8 cellular contexts compared by ENCODE assay signal in genomic region chr19:33125929-33126388, GRCh38. TPM values are rescaled to one million over a fixed set of nuclear protein-coding genes. Genes with fewer than 3 reads are reported as not detected.
DNase-seq lines count a peak whose midpoint lies in the region; ATAC-seq, FAIRE-seq and TF ChIP-seq lines count a peak whose summit lies in the region.

No MANE protein-coding gene starts in this region.

- TF ChIP-seq EP300 in K562 (IDR thresholded peaks at IDR 0.05; ENCODE audit: low read length), result no peak

- no peak for TF ChIP-seq POLR2A in K562 (conservative IDR thresholded peaks at IDR 0.05)

- POLR2A ChIA-PET in K562 (lab: Yijun Ruan, JAX), result interaction anchor here (1.9 kb wide), 1 partner anchor 151 kb away, joined by 7 read pairs; no protein-coding TSS in a partner anchor

- no TSS peak for BruUV-seq in K562 (replicated peaks; lab: Mats Ljungman, UMichigan)

- H3K79me2 ChIP-seq in K562 (ENCODE audit: control insufficient read depth, insufficient read depth, low read length), result no peaks in the 10 kb centered on the region

- in situ Hi-C loops in K562 (cut with MboI), result no loop called here

- H3K9me3 ChIP-seq in BE2C, result no peaks in the 10 kb centered on the region
- H3K9me3 ChIP-seq in K562 (replicated peaks; ENCODE audit: control insufficient read depth, insufficient read depth, low read depth, low read length), result no peaks in the 10 kb centered on the region

- H3K36me3 ChIP-seq in BE2C, result peaks cover 19% of the 10 kb centered on the region
- H3K36me3 ChIP-seq in K562 (ENCODE audit: control insufficient read depth, insufficient read depth, low read length), result peaks cover 37% of the 10 kb centered on the region; the same call in 2 of the 3 replicates

- CTCF ChIA-PET in K562 (lab: Yijun Ruan, JAX; ENCODE audit: low intra/inter-chr PET ratio), result interaction anchor here (0.6 to 1.4 kb wide), 8 partner anchors 9 to 281 kb away, joined by 3 to 6 read pairs (median 4); no protein-coding TSS in a partner anchor

- peak overlapping the region in 1 of 2 experiments; percentile 52; a peak in 1 of 4 replicates for H3K9ac ChIP-seq in K562 (ENCODE audit: insufficient read depth in 1 of 2, low read depth in 2 of 2, low read length in 2 of 2)

- peak; percentile 52 to 75 for TF ChIP-seq RAD21 in K562 (CRISPR knock-in tag; conservative IDR thresholded peaks at IDR 0.05 in 1 of 2, IDR thresholded peaks at IDR 0.05 in 1 of 2)

- no peaks in the 10 kb centered on the region for H3K9me1 ChIP-seq in K562 (ENCODE audit: control insufficient read depth, insufficient read depth, low read length)

- 27% methylated on average over 12 of the region's 12 CpGs for WGBS in K562 (ENCODE audit: insufficient coverage, low coverage, missing lambda C conversion rate)

- TF ChIP-seq CTCF in BE2C (IDR thresholded peaks at IDR 0.05; ENCODE audit: low read depth, low read length), result peak; percentile 92
- TF ChIP-seq CTCF in GM20000 (IDR thresholded peaks at IDR 0.05; ENCODE audit: extremely low read depth, missing control alignments), result peak; percentile 45
- TF ChIP-seq CTCF in K562 (IDR thresholded peaks at IDR 0.05 in 2 of 3, conservative IDR thresholded peaks at IDR 0.05 in 1 of 3; ENCODE audit: insufficient read depth in 2 of 3, low read depth in 1 of 3, low read length in 3 of 3), result peak; percentile 81 to 86 (median 85)
- no peak for TF ChIP-seq CTCF in omental fat pad (IDR thresholded peaks at IDR 0.05)

- no peaks in the 10 kb centered on the region for H4K20me1 ChIP-seq in K562 (replicated peaks; ENCODE audit: control insufficient read depth, insufficient read depth, low read length)

- no peaks in the 10 kb centered on the region for H3K27me3 ChIP-seq in BE2C
- H3K27me3 ChIP-seq in K562 (ENCODE audit: control insufficient read depth in 2 of 2, insufficient read depth in 2 of 2, low read length in 2 of 2), result no peaks in the 10 kb centered on the region

- intact Hi-C loops in K562 (cut with micrococcal nuclease), result loop anchor here (10.0 kb wide), 1 partner anchor 59 kb away; no protein-coding TSS in a partner anchor

- FAIRE-seq in K562 (lab: Jason Lieb, UNC), result peak; percentile 84

- ATAC-seq in K562 (peak; percentile 90), omental fat pad (ENCODE audit: low FRiP score) (no peak)

- no peak overlapping the region for H3K27ac ChIP-seq in K562 (ENCODE audit: extremely low read depth, low read depth, low read length)

- peak overlapping the region; percentile 53; the same call in 1 of the 2 replicates for H2AFZ ChIP-seq in K562 (ENCODE audit: low read depth, low read length)

- H3K4me1 ChIP-seq in BE2C (0 out of 2 replicates have a peak, but pooled peaks cover 6% of the 10 kb centered on the region), K562 (replicated peaks in 1 of 2; ENCODE audit: control insufficient read depth in 2 of 2, insufficient read depth in 2 of 2, low read length in 2 of 2) (peaks cover 10 to 20% of the 10 kb centered on the region in 2 experiments; a peak in 3 of 5 replicates)

- H3K4me2 ChIP-seq in K562 (ENCODE audit: insufficient read depth, low read length), result 0 out of 2 replicates have a peak overlapping the region, but pooled peaks have one; percentile 7

- DNase-seq in BE2C (peak; percentile 56), GM20000 (ENCODE audit: low spot score) (peak; percentile 84), NCI-H2029 treated with DMSO at 0.1 percent for 48 hours (lab: John Stamatoyannopoulos, UW) (peak; percentile 51), UCSD-AML1 (lab: John Stamatoyannopoulos, UW; ENCODE audit: unreplicated experiment) (peak; percentile 49), K562 (ENCODE audit: extremely low read depth in 1 of 4, low spot score in 3 of 4) (peak; percentile 71 to 75 (median 72)), inferior parietal cortex (ENCODE audit: extremely low spot score) (peak; percentile 67), omental fat pad (ENCODE audit: low spot score) (no peak)
- peak; percentile 63 for DNase-seq in stimulated activated CD4-positive, alpha-beta T cell treated with anti-CD3 and anti-CD28 coated beads, Interleukin-15, amount 100 ng/mL, for 24 hours

- H3K4me3 ChIP-seq in BE2C (ENCODE audit: low read depth, low read length) (no peak overlapping the region), K562 (no peak overlapping the region)

TF ChIP-seq in K562, 482 proteins besides CTCF, POLR2A, EP300 and RAD21 (continues in another document):
- TF ChIP-seq JUND (IDR thresholded peaks at IDR 0.05; ENCODE audit: borderline replicate concordance, low read depth, low read length) (peak; percentile 38; the same call in 1 of the 2 replicates), JUND (tag; IDR thresholded peaks at IDR 0.05; ENCODE audit: borderline replicate concordance, low read depth, low read length) (0 out of 3 replicates have a peak, but pooled peaks have one; percentile 19), RB1 (IDR thresholded peaks at IDR 0.05; ENCODE audit: low read depth) (peak; percentile 46; the same call in 1 of the 2 replicates), ZNF717 (CRISPR knock-in tag; IDR thresholded peaks at IDR 0.05) (no peak), KLF16 (IDR thresholded peaks at IDR 0.05) (peak; percentile 9; the same call in 1 of the 2 replicates), ZNF133 (CRISPR knock-in tag; IDR thresholded peaks at IDR 0.05) (no peak), ARID2 (IDR thresholded peaks at IDR 0.05) (peak; percentile 57; the same call in 1 of the 2 replicates), CTBP1 (IDR thresholded peaks at IDR 0.05; ENCODE audit: borderline replicate concordance) (0 out of 2 replicates have a peak, but pooled peaks have one; percentile 43), MAZ (CRISPR knock-in tag; conservative IDR thresholded peaks at IDR 0.05 in 1 of 2, IDR thresholded peaks at IDR 0.05 in 1 of 2) (peak in 1 of 2 experiments; percentile 24; a peak in 1 of 4 replicates), TCF7L2 (IDR thresholded peaks at IDR 0.05; ENCODE audit: low read depth, low read length) (no peak), ZKSCAN3 (CRISPR knock-in tag; IDR thresholded peaks at IDR 0.05) (no peak), ZNF280A (IDR thresholded peaks at IDR 0.05; ENCODE audit: low read depth, partially characterized antibody) (no peak), SMAD1 (IDR thresholded peaks at IDR 0.05; ENCODE audit: low read depth, low read length, partially characterized antibody) (no peak)

RNA-seq across cellular contexts. Expression of gene WDR88, which starts 6.0 kb away (rescaled TPM):
- 0.63 TPM for polyA plus RNA-seq in BE2C (2012; ENCODE audit: insufficient read depth, insufficient read length, low read depth)
- total RNA-seq in K562 (2011; cell fraction: chromatin; rRNA removed; ENCODE audit: low replicate concordance), result not detected in 2 replicates
- not detected in 2 replicates for total RNA-seq in K562 (2011; cell fraction: nucleolus; rRNA removed)
- total RNA-seq in K562 (2011; cell fraction: nucleoplasm; rRNA removed), result not detected in 2 replicates
- not detected in 2 replicates for total RNA-seq in K562 (2014; rRNA removed)
- total RNA-seq in K562 (2014; rRNA removed; fragmentation: Illumina TruSeq; extraction: Trizol), result not detected in 2 replicates
- not detected in 2 replicates for total RNA-seq in K562 (2015; rRNA removed; fragmentation: Illumina TruSeq; extraction: Trizol)
- total RNA-seq in K562 (2021), result not detected in 2 replicates
- not detected in 2 replicates for polyA plus RNA-seq in K562 (2011; rRNA removed)
- not detected in 2 replicates for polyA plus RNA-seq in K562 (2011; cell fraction: cytosol; rRNA removed)
- not detected in 2 replicates for polyA plus RNA-seq in K562 (2011; cell fraction: nucleus; rRNA removed)
- 0.25 and 0.65 TPM in 2 replicates for polyA plus RNA-seq in K562 (2012)
- not detected in 2 replicates for polyA plus RNA-seq in K562 (2014; fragmentation: Illumina TruSeq; extraction: Trizol)
- polyA plus RNA-seq in K562 (2014; fragmentation: Nextera tagmentation; extraction: Ambion mirVana), result under 1 TPM; 0.03 to 0.04 TPM
- not detected in 2 replicates for polyA plus RNA-seq in K562 (2014; rRNA removed)
- not detected in 2 replicates for polyA minus RNA-seq in K562 (2011; rRNA and poly(A)+ RNA removed)
- polyA minus RNA-seq in K562 (2011; cell fraction: cytosol; rRNA and poly(A)+ RNA removed), result not detected in 2 replicates
- not detected in 2 replicates for polyA minus RNA-seq in K562 (2011; cell fraction: nucleus; rRNA and poly(A)+ RNA removed)
- not detected for total RNA-seq in omental fat pad

RNA-seq across cellular contexts. Expression of gene GPATCH1, which starts 45.0 kb away (rescaled TPM):
- polyA plus RNA-seq in BE2C (2012; ENCODE audit: insufficient read depth, insufficient read length, low read depth), result 15.5 TPM
- 23.7 and 26.4 TPM in 2 replicates for total RNA-seq in K562 (2011; cell fraction: chromatin; rRNA removed; ENCODE audit: low replicate concordance)
- total RNA-seq in K562 (2011; cell fraction: nucleolus; rRNA removed), result 11.3 and 15.1 TPM in 2 replicates
- 12.6 and 16.0 TPM in 2 replicates for total RNA-seq in K562 (2011; cell fraction: nucleoplasm; rRNA removed)
- total RNA-seq in K562 (2014; rRNA removed), result 6.6 and 9.4 TPM in 2 replicates
- 7.1 and 8.1 TPM in 2 replicates for total RNA-seq in K562 (2014; rRNA removed; fragmentation: Illumina TruSeq; extraction: Trizol)
- 9.5 and 9.6 TPM in 2 replicates for total RNA-seq in K562 (2015; rRNA removed; fragmentation: Illumina TruSeq; extraction: Trizol)
- 7.0 and 8.0 TPM in 2 replicates for total RNA-seq in K562 (2021)
- 7.9 and 9.1 TPM in 2 replicates for polyA plus RNA-seq in K562 (2011; rRNA removed)
- 2.8 and 3.8 TPM in 2 replicates for polyA plus RNA-seq in K562 (2011; cell fraction: cytosol; rRNA removed)
- 13.4 and 14.5 TPM in 2 replicates for polyA plus RNA-seq in K562 (2011; cell fraction: nucleus; rRNA removed)
- 5.8 and 7.5 TPM in 2 replicates for polyA plus RNA-seq in K562 (2012)
- polyA plus RNA-seq in K562 (2014; fragmentation: Illumina TruSeq; extraction: Trizol), result 7.5 and 9.7 TPM in 2 replicates
- 1 to 10 TPM; 3.7 to 9.2 TPM for polyA plus RNA-seq in K562 (2014; fragmentation: Nextera tagmentation; extraction: Ambion mirVana)
- polyA plus RNA-seq in K562 (2014; rRNA removed), result 7.7 and 10.9 TPM in 2 replicates
- polyA minus RNA-seq in K562 (2011; rRNA and poly(A)+ RNA removed), result 13.0 and 13.2 TPM in 2 replicates
- polyA minus RNA-seq in K562 (2011; cell fraction: cytosol; rRNA and poly(A)+ RNA removed), result 3.5 and 11.6 TPM in 2 replicates
- polyA minus RNA-seq in K562 (2011; cell fraction: nucleus; rRNA and poly(A)+ RNA removed), result 8.9 and 13.4 TPM in 2 replicates
- 1 to 10 TPM; 4.5 to 7.6 (median 5.5) TPM for total RNA-seq in omental fat pad

Comparison
In these comparisons a context has a peak if more than half of its experiments do, and no peak if none do; other contexts are left out.
1. CTCF ChIP-seq: peak in BE2C (single experiment), GM20000 (single experiment) and K562 (3 of 3); none in omental fat pad (0 of 3).